In genomic region chr11:78312712-78313111, GRCh38 we compare ENCODE assay signal across 19 cellular contexts.
DNase-seq lines count a peak whose midpoint lies in the region; ATAC-seq and TF ChIP-seq lines count a peak whose summit lies in the region.
"Had no signal": no experiment of that assay in that cellular context is flagged by ENCODE, and none has a peak within 500 bp of the region (broad histone marks: within the 10 kb centered on the region; RNA-seq: fewer than 3 reads in every experiment).

No MANE protein-coding gene starts in this region.

- no peaks in the 10 kb centered on the region for H3K36me3 ChIP-seq in tibial artery
- H3K36me3 ChIP-seq: sigmoid colon, upper lobe of left lung had no signal

- peak overlapping the region; percentile 55 to 64 for H3K4me3 Mint-ChIP-seq in activated T-cell treated with anti-CD3 and anti-CD28 coated beads, Interleukin-2, amount 50 U/mL, for 72 hours
- peak overlapping the region in 3 of 4 donors; percentile 10 to 65 (median 32) for H3K4me3 Mint-ChIP-seq in IgD-negative memory B cell
- no peak overlapping the region for H3K4me3 Mint-ChIP-seq in dendritic cell treated with granulocyte-macrophage colony-stimulating factor and Interleukin-4, amounts not matched to agents 40 ng/mL and 50 ng/mL, for 4 days
- H3K4me3 Mint-ChIP-seq: naive thymus-derived CD8-positive, alpha-beta T cell; T-helper 17 cell had no signal

- intact Hi-C loops in dendritic cell treated with granulocyte-macrophage colony-stimulating factor and Interleukin-4, amounts not matched to agents 40 ng/mL and 50 ng/mL, for 4 days (cut with micrococcal nuclease): no loop called here
- intact Hi-C loops in tibial artery (cut with DNase I; ENCODE audit: low total_unique reads): no loop called here

- no peak overlapping the region for H3K4me3 ChIP-seq in tibial artery
- H3K4me3 ChIP-seq: A549, body of pancreas, sigmoid colon, upper lobe of left lung had no signal

- peaks cover 73% of the 10 kb centered on the region for H3K4me1 Mint-ChIP-seq in activated T-cell treated with anti-CD3 and anti-CD28 coated beads, Interleukin-2, amount 50 U/mL, for 72 hours (ENCODE audit: low read depth)
- H3K4me1 Mint-ChIP-seq in IgD-negative memory B cell: peaks cover 35 to 48% (median 46%) of the 10 kb centered on the region in 3 donors
- peaks cover 72% of the 10 kb centered on the region for H3K4me1 Mint-ChIP-seq in dendritic cell treated with granulocyte-macrophage colony-stimulating factor and Interleukin-4, amounts not matched to agents 40 ng/mL and 50 ng/mL, for 4 days (ENCODE audit: low read depth)

- peak; percentile 69 to 71 for ATAC-seq in activated T-cell treated with anti-CD3 and anti-CD28 coated beads, Interleukin-2, amount 50 U/mL, for 72 hours (replicated peaks in 1 of 2)
- ATAC-seq in HG02571 (IDR thresholded peaks at IDR 0.05; ENCODE audit: unreplicated experiment): no peak

- no peaks in the 10 kb centered on the region for H3K27me3 Mint-ChIP-seq in activated T-cell treated with anti-CD3 and anti-CD28 coated beads, Interleukin-2, amount 50 U/mL, for 72 hours (ENCODE audit: low read depth)
- H3K27me3 Mint-ChIP-seq in IgD-negative memory B cell: no peaks in the 10 kb centered on the region
- no peaks in the 10 kb centered on the region for H3K27me3 Mint-ChIP-seq in dendritic cell treated with granulocyte-macrophage colony-stimulating factor and Interleukin-4, amounts not matched to agents 40 ng/mL and 50 ng/mL, for 4 days

- peak in 1 of 2 donors; percentile 27 for DNase-seq in activated T-cell treated with anti-CD3 and anti-CD28 coated beads, Interleukin-2, amount 50 U/mL, for 72 hours
- DNase-seq in activated T-cell treated with anti-CD3 and anti-CD28 coated beads for 4 hours (no peak), tibial artery (no peak), Kasumi-1 (lab: John Stamatoyannopoulos, UW) (no peak), GM19238 (ENCODE audit: insufficient read length, low spot score) (no peak)
- DNase-seq: activated CD4-positive, alpha-beta T cell treated with anti-CD3 and anti-CD28 coated beads, Interleukin-2, amount 50 U/mL, for 1 hour; activated effector memory CD4-positive, alpha-beta T cell treated with anti-CD3 and anti-CD28 coated beads, Interleukin-2, amount 50 U/mL, for 16 hours; DMS 273 treated with DMSO at 0.1 percent for 48 hours; KG1; kidney glomerular epithelial cell; naive thymus-derived CD8-positive, alpha-beta T cell; sigmoid colon; T-helper 17 cell; upper lobe of left lung had no signal

- no peaks in the 10 kb centered on the region for H3K9me3 Mint-ChIP-seq in activated T-cell treated with anti-CD3 and anti-CD28 coated beads, Interleukin-2, amount 50 U/mL, for 72 hours
- H3K9me3 Mint-ChIP-seq in IgD-negative memory B cell: no peaks in the 10 kb centered on the region
- H3K9me3 Mint-ChIP-seq in dendritic cell treated with granulocyte-macrophage colony-stimulating factor and Interleukin-4, amounts not matched to agents 40 ng/mL and 50 ng/mL, for 4 days: no peaks in the 10 kb centered on the region
- H3K9me3 Mint-ChIP-seq: naive thymus-derived CD8-positive, alpha-beta T cell had no signal

- peaks cover 0 to 62% (median 28%) of the 10 kb centered on the region in 4 donors for H3K4me1 ChIP-seq in tibial artery

- H3K36me3 Mint-ChIP-seq in activated T-cell treated with anti-CD3 and anti-CD28 coated beads, Interleukin-2, amount 50 U/mL, for 72 hours (ENCODE audit: insufficient read depth in 2 of 2): no peaks in the 10 kb centered on the region
- H3K36me3 Mint-ChIP-seq in IgD-negative memory B cell: peaks cover 4% of the 10 kb centered on the region
- H3K36me3 Mint-ChIP-seq in dendritic cell treated with granulocyte-macrophage colony-stimulating factor and Interleukin-4, amounts not matched to agents 40 ng/mL and 50 ng/mL, for 4 days (ENCODE audit: low read depth): peaks cover 31% of the 10 kb centered on the region
- H3K36me3 Mint-ChIP-seq: naive thymus-derived CD8-positive, alpha-beta T cell had no signal

- no peak for TF ChIP-seq CTCF in tibial artery (IDR thresholded peaks at IDR 0.05)

- H3K27me3 ChIP-seq in tibial artery: no peaks in the 10 kb centered on the region
- H3K27me3 ChIP-seq: body of pancreas, sigmoid colon, upper lobe of left lung had no signal

- H3K27ac Mint-ChIP-seq in activated T-cell treated with anti-CD3 and anti-CD28 coated beads, Interleukin-2, amount 50 U/mL, for 72 hours: peak overlapping the region; percentile 59
- no peak overlapping the region for H3K27ac Mint-ChIP-seq in IgD-negative memory B cell
- peak overlapping the region; percentile 41 for H3K27ac Mint-ChIP-seq in dendritic cell treated with granulocyte-macrophage colony-stimulating factor and Interleukin-4, amounts not matched to agents 40 ng/mL and 50 ng/mL, for 4 days
- H3K27ac Mint-ChIP-seq: T-helper 17 cell had no signal

- peak overlapping the region; percentile 36 to 40 for H3K27ac ChIP-seq in tibial artery
- H3K27ac ChIP-seq: A549, body of pancreas, sigmoid colon had no signal

- no peaks in the 10 kb centered on the region for H3K9me3 ChIP-seq in tibial artery
- H3K9me3 ChIP-seq: A549, body of pancreas, sigmoid colon, upper lobe of left lung had no signal

Comparison
In these comparisons a context has a peak if more than half of its experiments do, and no peak if none do; other contexts are left out.
1. H3K27ac Mint-ChIP-seq: peak in activated T-cell treated with anti-CD3 and anti-CD28 coated beads, Interleukin-2, amount 50 U/mL, for 72 hours (single experiment) and dendritic cell treated with granulocyte-macrophage colony-stimulating factor and Interleukin-4, amounts not matched to agents 40 ng/mL and 50 ng/mL, for 4 days (single experiment); none in IgD-negative memory B cell (0 of 3).